35 cellular contexts compared by ENCODE assay signal in the genomic region with DNA sequence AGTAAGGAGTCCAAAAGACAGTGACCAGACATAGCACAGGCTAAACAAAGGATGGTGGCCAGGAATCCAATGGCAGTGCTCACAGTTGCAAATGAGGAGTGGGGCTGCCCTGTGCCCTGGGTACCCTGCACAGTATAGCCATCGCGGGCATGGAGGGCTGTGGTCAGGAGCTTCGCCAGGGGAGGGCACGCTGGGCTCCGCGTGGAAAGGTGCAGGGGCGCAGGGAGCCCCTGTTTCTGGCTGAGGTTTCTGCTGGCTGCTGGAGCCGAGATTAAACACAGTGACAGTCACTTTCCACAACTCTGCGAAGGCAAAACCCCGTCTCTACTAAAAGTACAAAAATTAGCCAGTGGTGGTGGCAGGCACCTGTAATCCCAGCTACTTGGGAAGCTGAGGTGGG.
"Had no signal": no experiment of that assay in that cellular context is flagged by ENCODE, and none has a peak within 500 bp of the region (broad histone marks: within the 10 kb centered on the region; RNA-seq: fewer than 3 reads in every experiment).

No MANE protein-coding gene starts in this region.

- H3K27ac ChIP-seq: adrenal gland, ascending aorta, body of pancreas, brain microvascular endothelial cell, breast epithelium, cardiac muscle cell had no signal

- H3K4me1 ChIP-seq: adrenal gland, ascending aorta, body of pancreas, breast epithelium had no signal

- H3K27me3 ChIP-seq: adrenal gland, ascending aorta, body of pancreas, brain microvascular endothelial cell, cardiac muscle cell had no signal

- H3K9me3 ChIP-seq: adrenal gland, ascending aorta, body of pancreas, breast epithelium had no signal

- DNase-seq: activated effector memory CD4-positive, alpha-beta T cell treated with anti-CD3 and anti-CD28 coated beads, Interleukin-2, amount 50 U/mL, for 16 hours; activated effector memory CD4-positive, alpha-beta T cell treated with Interleukin-2 at 50 U/mL for 16 hours; activated gamma-delta T cell; activated gamma-delta T cell treated with Interleukin-2 at 50 U/mL for 16 hours; activated naive CD4-positive, alpha-beta T cell; activated naive CD4-positive, alpha-beta T cell treated with anti-CD3 and anti-CD28 coated beads for 36 hours; activated naive CD4-positive, alpha-beta T cell treated with anti-CD3 and anti-CD28 coated beads, Interleukin-2, amount 10 ng/mL, durations not matched to agents 7 days and 5 days; activated naive CD4-positive, alpha-beta T cell treated with anti-CD3 and anti-CD28 coated beads, Interleukin-2, amount 50 U/mL, for 16 hours; activated naive CD4-positive, alpha-beta T cell treated with Interleukin-2 at 50 U/mL for 16 hours; activated naive CD8-positive, alpha-beta T cell treated with anti-CD3 and anti-CD28 coated beads for 36 hours; activated naive CD8-positive, alpha-beta T cell treated with anti-CD3 and anti-CD28 coated beads, Interleukin-2, amount 10 ng/mL, durations not matched to agents 7 days and 5 days; activated naive CD8-positive, alpha-beta T cell treated with anti-CD3 and anti-CD28 coated beads, Interleukin-2, amount 50 U/mL, for 24 hours; activated T-cell treated with anti-CD3 and anti-CD28 coated beads for 4 hours; activated T-cell treated with anti-CD3 and anti-CD28 coated beads, Interleukin-2, amount 50 U/mL, for 1 hour; activated T-cell treated with anti-CD3 and anti-CD28 coated beads, Interleukin-2, amount 50 U/mL, for 24 hours; activated T-cell treated with anti-CD3 and anti-CD28 coated beads, Interleukin-2, amount 50 U/mL, for 4 hours; activated T-cell treated with anti-CD3 and anti-CD28 coated beads, Interleukin-2, amount 50 U/mL, for 48 hours; activated T-cell treated with anti-CD3 and anti-CD28 coated beads, Interleukin-2, amount 50 U/mL, for 72 hours; adrenal gland; amniotic stem cell; amygdala; anterior cingulate cortex; aorta; body of pancreas; brain microvascular endothelial cell; caudate nucleus; central memory CD4-positive, alpha-beta T cell; cerebellar nuclear complex had no signal

- FAIRE-seq: astrocyte, bronchial epithelial cell had no signal

- H3K4me3 ChIP-seq: adrenal gland, ascending aorta, body of pancreas, breast epithelium, cardiac muscle cell had no signal

- ATAC-seq: activated naive CD4-positive, alpha-beta T cell treated with anti-CD3 and anti-CD28 coated beads, Interleukin-2, amount 50 U/mL, for 72 hours; activated naive CD8-positive, alpha-beta T cell treated with anti-CD3 and anti-CD28 coated beads, Interleukin-2, amount 50 U/mL, for 24 hours; activated T-cell treated with anti-CD3 and anti-CD28 coated beads, Interleukin-2, amount 50 U/mL, for 4 hours; activated T-cell treated with anti-CD3 and anti-CD28 coated beads, Interleukin-2, amount 50 U/mL, for 72 hours; activated T-helper 17 cell treated with anti-CD3 and anti-CD28 coated beads, Interleukin-2, amount 50 U/mL, for 72 hours; body of pancreas had no signal

- H3K36me3 ChIP-seq: adrenal gland, ascending aorta, brain microvascular endothelial cell, breast epithelium, cardiac muscle cell had no signal
